Comparison of ENCODE assay signal across 8 cellular contexts in genomic region chr12:68364893-68365725, GRCh38. TPM values are rescaled to one million over a fixed set of nuclear protein-coding genes. Genes with fewer than 3 reads are reported as not detected.
A peak's percentile ranks its signal among the peaks of the same experiment; 100 is the strongest.
DNase-seq lines count a peak whose midpoint lies in the region; TF ChIP-seq lines count a peak whose summit lies in the region.

No MANE protein-coding gene starts in this region.

- no peaks in the 10 kb centered on the region for H3K36me3 ChIP-seq in HAP-1 (replicated peaks)
- H3K36me3 ChIP-seq in Loucy (ENCODE audit: insufficient read depth, low read length), result no peaks in the 10 kb centered on the region
- H3K36me3 ChIP-seq in mammary epithelial cell (ENCODE audit: insufficient read depth, low read length), result no peaks in the 10 kb centered on the region

- dilution Hi-C loops in mammary epithelial cell (cut with HindIII; ENCODE audit: low sequenced_read_pairs), result no loop called here

- H3K9ac ChIP-seq in Loucy (ENCODE audit: low read depth, low read length, poor library complexity, severe bottlenecking) (peak overlapping the region; percentile 89), mammary epithelial cell (ENCODE audit: insufficient read depth, low read length) (peak overlapping the region; percentile 60)

- intact Hi-C loops in mammary epithelial cell (cut with micrococcal nuclease), result no loop called here

- H2AFZ ChIP-seq in Loucy (ENCODE audit: low read length) (peak overlapping the region; percentile 26), mammary epithelial cell (ENCODE audit: low read depth, low read length) (peak overlapping the region; percentile 96)

- H3K27me3 ChIP-seq in HAP-1 (ENCODE audit: low read depth), result no peaks in the 10 kb centered on the region
- H3K27me3 ChIP-seq in Loucy (ENCODE audit: insufficient read depth, low read length, poor library complexity, severe bottlenecking), result no peaks in the 10 kb centered on the region
- no peaks in the 10 kb centered on the region for H3K27me3 ChIP-seq in mammary epithelial cell (ENCODE audit: insufficient read depth, low read length)

- H3K4me1 ChIP-seq in HAP-1 (peaks cover 9% of the 10 kb centered on the region), Loucy (ENCODE audit: insufficient read depth, low read length, poor library complexity, severe bottlenecking) (peaks cover 70% of the 10 kb centered on the region), mammary epithelial cell (ENCODE audit: insufficient read depth, low read length) (peaks cover 29% of the 10 kb centered on the region)

- H3K79me2 ChIP-seq in Loucy (ENCODE audit: insufficient read depth, low read length), result no peaks in the 10 kb centered on the region
- no peaks in the 10 kb centered on the region for H3K79me2 ChIP-seq in mammary epithelial cell (ENCODE audit: insufficient read depth, low read length)

- no peaks in the 10 kb centered on the region for H3K9me2 ChIP-seq in Loucy (replicated peaks; ENCODE audit: low read depth, low read length)

- in situ Hi-C loops in HAP-1 (cut with MboI; ENCODE audit: low sequenced_read_pairs), result no loop called here
- in situ Hi-C loops in mammary epithelial cell (cut with MboI; ENCODE audit: low sequenced_read_pairs in 2 of 2), result loop anchor here in 1 of 2 donors (25.0 kb wide), 1 partner anchor 247 kb away; the partner anchor contains the start of gene RAP1B

- H4K20me1 ChIP-seq in Loucy (ENCODE audit: insufficient read depth, low read length, poor library complexity, severe bottlenecking) (no peaks in the 10 kb centered on the region), mammary epithelial cell (ENCODE audit: insufficient read depth, low read length) (no peaks in the 10 kb centered on the region)

- WGBS in mammary epithelial cell (ENCODE audit: low coverage, missing lambda C conversion rate), result 3% methylated on average over 22 of the region's 26 CpGs

- H3K4me3 ChIP-seq in HAP-1, result no peak overlapping the region
- peak overlapping the region; percentile 72 for H3K4me3 ChIP-seq in Loucy (ENCODE audit: low read length, poor library complexity, severe bottlenecking)
- peak overlapping the region; percentile 57 for H3K4me3 ChIP-seq in WI38 (ENCODE audit: low read depth, low read length)
- H3K4me3 ChIP-seq in mammary epithelial cell (replicated peaks in 1 of 3; ENCODE audit: insufficient read depth in 1 of 3, low read depth in 2 of 3, low read length in 3 of 3), result peak overlapping the region; percentile 28 to 43 (median 41)

- H3K9me3 ChIP-seq in HAP-1 (no peaks in the 10 kb centered on the region), Loucy (ENCODE audit: insufficient read depth, low read depth, low read length) (no peaks in the 10 kb centered on the region), mammary epithelial cell (replicated peaks; ENCODE audit: insufficient read depth, low read length) (no peaks in the 10 kb centered on the region)

- CTCF ChIA-PET in mammary epithelial cell (lab: Charles Lee; ENCODE audit: low non-redundant PET), result interaction anchor here (0.6 kb wide), 1 partner anchor 422 kb away, joined by 7 read pairs; no protein-coding TSS in a partner anchor

- DNase-seq in GM04504 (ENCODE audit: low read depth) (peak; percentile 97), HAP-1 (ENCODE audit: low spot score in 2 of 2) (peak; percentile 25 to 80), mammary epithelial cell (peak; percentile 98), iris pigment epithelial cell (ENCODE audit: low read depth) (peak; percentile 99), NCI-H128 (lab: John Stamatoyannopoulos, UW; ENCODE audit: unreplicated experiment) (no peak)
- peak; percentile 70 to 81 for DNase-seq in stimulated activated CD4-positive, alpha-beta T cell treated with anti-CD3 and anti-CD28 coated beads, Interleukin-12 subunit alpha, Interleukin-12 subunit beta, amount 100 ng/mL, for 24 hours (ENCODE audit: low read depth in 2 of 2)

- peaks cover 15% of the 10 kb centered on the region for H3F3A ChIP-seq in Loucy (ENCODE audit: low read depth)

- peak overlapping the region; percentile 77 for H3K27ac ChIP-seq in mammary epithelial cell (ENCODE audit: insufficient read depth, low read depth, low read length)

- TF ChIP-seq CTCF in Loucy (conservative IDR thresholded peaks at IDR 0.05; ENCODE audit: low read length) (no peak), WI38 (IDR thresholded peaks at IDR 0.05; ENCODE audit: low read depth, low read length) (no peak), mammary epithelial cell (conservative IDR thresholded peaks at IDR 0.05 in 1 of 2, IDR thresholded peaks at IDR 0.05 in 1 of 2; ENCODE audit: extremely low read depth in 1 of 2, insufficient read depth in 1 of 2, low read depth in 1 of 2, low read length in 2 of 2) (no peak)

- no TSS peak for BruUV-seq in mammary epithelial cell (replicated peaks; lab: Mats Ljungman, UMichigan)

- H3K4me2 ChIP-seq in Loucy (ENCODE audit: low read depth, low read length, poor library complexity, severe bottlenecking), result peak overlapping the region; percentile 92
- peak overlapping the region; percentile 82 for H3K4me2 ChIP-seq in mammary epithelial cell (ENCODE audit: insufficient read depth, low read depth, low read length)

RNA-seq across cellular contexts. Expression of gene MDM1, which starts 32.9 kb away (rescaled TPM):
- total RNA-seq in mammary epithelial cell, result 10 to 100 TPM; 10.0 to 10.4 TPM
- polyA plus RNA-seq in mammary epithelial cell, result 3.2 TPM
- polyA minus RNA-seq in mammary epithelial cell, result 10.6 TPM
